29 cellular contexts compared by ENCODE assay signal in genomic region chr10:77185696-77186095, GRCh38.
A peak's percentile ranks its signal among the peaks of the same experiment; 100 is the strongest.
DNase-seq lines count a peak whose midpoint lies in the region; ATAC-seq and TF ChIP-seq lines count a peak whose summit lies in the region.
"Had no signal": no experiment of that assay in that cellular context is flagged by ENCODE, and none has a peak within 500 bp of the region (broad histone marks: within the 10 kb centered on the region; RNA-seq: fewer than 3 reads in every experiment).

No MANE protein-coding gene starts in this region.

- H3K23ac ChIP-seq in trophoblast cell (ENCODE audit: low read length): no peak overlapping the region

- no peak overlapping the region for H3K4ac ChIP-seq in trophoblast cell (ENCODE audit: low read depth, low read length)

- H3K4me3 Mint-ChIP-seq in Caco-2 (ENCODE audit: unreplicated experiment): peak overlapping the region; percentile 42
- H3K4me3 Mint-ChIP-seq: activated CD4-positive, alpha-beta memory T cell treated with anti-CD3 and anti-CD28 coated beads for 36 hours; activated naive CD8-positive, alpha-beta T cell; CD4-positive, CD25-positive, alpha-beta regulatory T cell; nephron progenitor cell; stimulated activated effector memory CD8-positive, alpha-beta T cell treated with anti-CD3 and anti-CD28 coated beads, Interleukin-12 subunit alpha, Interleukin-12 subunit beta, amount 100 ng/mL, for 72 hours; T-helper 1 cell treated with Interleukin-12 subunit alpha and Interleukin-12 subunit beta and Interleukin-4 antibody, amounts not matched to agents 30 μg/mL and 1 μg/mL, for 36 hours had no signal

- peaks cover 4% of the 10 kb centered on the region for H3K79me2 ChIP-seq in trophoblast cell (ENCODE audit: control insufficient read depth, insufficient read depth, low read length, poor library complexity)
- H3K79me2 ChIP-seq: parathyroid adenoma had no signal

- peaks cover 32% of the 10 kb centered on the region for H3K79me1 ChIP-seq in trophoblast cell (ENCODE audit: low read length)

- POLR2A ChIA-PET in Caco-2 (lab: Charles Lee): interaction anchor here (0.5 kb wide), 1 partner anchor 18 kb away, joined by 3 read pairs; no protein-coding TSS in a partner anchor
- POLR2A ChIA-PET in Panc1 (lab: Charles Lee): no interaction called here

- TF ChIP-seq EP300 in gastroesophageal sphincter (IDR thresholded peaks at IDR 0.05): no peak

- no peak overlapping the region for H3K4me2 ChIP-seq in trophoblast cell (ENCODE audit: low read length)
- H3K4me2 ChIP-seq: SK-N-SH had no signal

- no peaks in the 10 kb centered on the region for H3K36me3 ChIP-seq in Caco-2 (ENCODE audit: control insufficient read depth, insufficient read depth, low read length)
- H3K36me3 ChIP-seq in Panc1 (ENCODE audit: control insufficient read depth, insufficient read depth, low read length): no peaks in the 10 kb centered on the region
- H3K36me3 ChIP-seq in gastroesophageal sphincter: no peaks in the 10 kb centered on the region
- peaks cover 4 to 5% of the 10 kb centered on the region in 2 experiments for H3K36me3 ChIP-seq in trophoblast cell (ENCODE audit: control insufficient read depth in 1 of 2, insufficient read depth in 2 of 2, low read length in 2 of 2)

- H3K9ac ChIP-seq in trophoblast cell (ENCODE audit: low read length): no peak overlapping the region
- H3K9ac ChIP-seq: parathyroid adenoma, SK-N-SH had no signal

- H3K14ac ChIP-seq in trophoblast cell (ENCODE audit: low read length): peak overlapping the region; percentile 39

- H4K12ac ChIP-seq in trophoblast cell (ENCODE audit: low read depth, low read length): no peak overlapping the region

- intact Hi-C loops in Caco-2 (cut with micrococcal nuclease; ENCODE audit: unreplicated experiment): loop anchor here (1.0 to 5.0 kb wide), 3 partner anchors 62 to 147 kb away; no protein-coding TSS in a partner anchor
- intact Hi-C loops in Panc1 (cut with micrococcal nuclease; ENCODE audit: unreplicated experiment): no loop called here
- intact Hi-C loops in sciatic nerve (cut with DNase I): no loop called here

- H4K8ac ChIP-seq in trophoblast cell (ENCODE audit: low read depth, low read length): peak overlapping the region; percentile 8

- no peak overlapping the region for H3K18ac ChIP-seq in trophoblast cell (ENCODE audit: low read length)

- CTCF ChIA-PET in Caco-2 (lab: Charles Lee) (interaction anchor here (0.6 to 1.4 kb wide), 4 partner anchors 10 to 526 kb away, joined by 3 to 6 read pairs (median 3); no protein-coding TSS in a partner anchor), Panc1 (lab: Charles Lee) (interaction anchor here (0.7 to 0.8 kb wide), 2 partner anchors 10 to 14 kb away, joined by 4 read pairs; no protein-coding TSS in a partner anchor)

- H2AFZ ChIP-seq in trophoblast cell (ENCODE audit: insufficient read depth, low read length, poor library complexity): no peak overlapping the region
- H2AFZ ChIP-seq: parathyroid adenoma had no signal

- peaks cover 6% of the 10 kb centered on the region for H3K36me3 Mint-ChIP-seq in Caco-2 (ENCODE audit: insufficient read depth, unreplicated experiment)
- H3K36me3 Mint-ChIP-seq: activated CD4-positive, alpha-beta memory T cell treated with anti-CD3 and anti-CD28 coated beads for 36 hours; activated naive CD8-positive, alpha-beta T cell; CD4-positive, CD25-positive, alpha-beta regulatory T cell; stimulated activated effector memory CD8-positive, alpha-beta T cell treated with anti-CD3 and anti-CD28 coated beads, Interleukin-12 subunit alpha, Interleukin-12 subunit beta, amount 100 ng/mL, for 72 hours had no signal

- H3K27ac Mint-ChIP-seq in Caco-2 (ENCODE audit: unreplicated experiment): peak overlapping the region; percentile 78
- H3K27ac Mint-ChIP-seq: activated CD4-positive, alpha-beta memory T cell treated with anti-CD3 and anti-CD28 coated beads for 36 hours; activated naive CD8-positive, alpha-beta T cell; activated T-helper 2 cell treated with anti-CD3 and anti-CD28 coated beads, Interferon-gamma antibody, Interleukin-2, Interleukin-4, amounts not matched to agents 10 μg/mL and 5 μg/mL and 100 μg/mL, durations not matched to agents 14 hours and 24 hours and 36 hours; CD4-positive, CD25-positive, alpha-beta regulatory T cell; nephron progenitor cell; stimulated activated effector memory CD8-positive, alpha-beta T cell treated with anti-CD3 and anti-CD28 coated beads, Interleukin-12 subunit alpha, Interleukin-12 subunit beta, amount 100 ng/mL, for 72 hours; T-helper 1 cell treated with Interleukin-12 subunit alpha and Interleukin-12 subunit beta and Interleukin-4 antibody, amounts not matched to agents 30 μg/mL and 1 μg/mL, for 36 hours had no signal

- ATAC-seq in Panc1 (no peak), gastroesophageal sphincter (no peak), sciatic nerve (no peak), HG03039 (IDR thresholded peaks at IDR 0.05; ENCODE audit: unreplicated experiment) (no peak), GM21717 (IDR thresholded peaks at IDR 0.05; ENCODE audit: unreplicated experiment) (no peak)
- ATAC-seq: right cardiac atrium; stimulated activated effector memory CD8-positive, alpha-beta T cell treated with anti-CD3 and anti-CD28 coated beads, Interleukin-12 subunit alpha, Interleukin-12 subunit beta, amount 100 ng/mL, for 72 hours had no signal

- H3K4me1 Mint-ChIP-seq in Caco-2 (ENCODE audit: low read depth, unreplicated experiment): peaks cover 32% of the 10 kb centered on the region
- H3K4me1 Mint-ChIP-seq: CD4-positive, CD25-positive, alpha-beta regulatory T cell; stimulated activated effector memory CD8-positive, alpha-beta T cell treated with anti-CD3 and anti-CD28 coated beads, Interleukin-12 subunit alpha, Interleukin-12 subunit beta, amount 100 ng/mL, for 72 hours had no signal

- no peak overlapping the region for H2BK5ac ChIP-seq in trophoblast cell (ENCODE audit: low read depth, low read length, poor library complexity)

- no peaks in the 10 kb centered on the region for H3K9me3 Mint-ChIP-seq in Caco-2 (ENCODE audit: unreplicated experiment)
- H3K9me3 Mint-ChIP-seq: activated CD4-positive, alpha-beta memory T cell treated with anti-CD3 and anti-CD28 coated beads for 36 hours; activated T-helper 2 cell treated with anti-CD3 and anti-CD28 coated beads, Interferon-gamma antibody, Interleukin-2, Interleukin-4, amounts not matched to agents 10 μg/mL and 5 μg/mL and 100 μg/mL, durations not matched to agents 14 hours and 24 hours and 36 hours; nephron progenitor cell; stimulated activated effector memory CD8-positive, alpha-beta T cell treated with anti-CD3 and anti-CD28 coated beads, Interleukin-12 subunit alpha, Interleukin-12 subunit beta, amount 100 ng/mL, for 72 hours; T-helper 1 cell treated with Interleukin-12 subunit alpha and Interleukin-12 subunit beta and Interleukin-4 antibody, amounts not matched to agents 30 μg/mL and 1 μg/mL, for 36 hours had no signal

- H3K27ac ChIP-seq in Panc1 (ENCODE audit: low read length) (no peak overlapping the region), gastroesophageal sphincter (peak overlapping the region; percentile 7 to 72 (median 67)), trophoblast cell (ENCODE audit: low read depth, low read length) (peak overlapping the region; percentile 22)
- H3K27ac ChIP-seq: parathyroid adenoma had no signal

- H3K27me3 ChIP-seq in Caco-2 (replicated peaks; ENCODE audit: control insufficient read depth, insufficient read depth, low read length): no peaks in the 10 kb centered on the region
- H3K27me3 ChIP-seq in Panc1 (ENCODE audit: control insufficient read depth, insufficient read depth, low read length): no peaks in the 10 kb centered on the region
- no peaks in the 10 kb centered on the region for H3K27me3 ChIP-seq in gastroesophageal sphincter
- no peaks in the 10 kb centered on the region for H3K27me3 ChIP-seq in trophoblast cell (ENCODE audit: insufficient read depth, low read length)

- H2AK5ac ChIP-seq in trophoblast cell (ENCODE audit: low read length): peak overlapping the region; percentile 6

- H3K4me3 ChIP-seq in Caco-2 (ENCODE audit: low read depth, low read length) (no peak overlapping the region), Panc1 (ENCODE audit: low read depth in 2 of 2, low read length in 2 of 2) (no peak overlapping the region), gastroesophageal sphincter (no peak overlapping the region), trophoblast cell (ENCODE audit: low read depth, low read length) (no peak overlapping the region)

- DNase-seq in Caco-2 (peak; percentile 60 to 67), Panc1 (ENCODE audit: low read depth, low spot score) (no peak), trophoblast cell (no peak), NCI-H2196 (lab: John Stamatoyannopoulos, UW; ENCODE audit: unreplicated experiment) (no peak), sciatic nerve (ENCODE audit: low spot score) (no peak)
- DNase-seq: activated CD4-positive, alpha-beta memory T cell treated with anti-CD3 and anti-CD28 coated beads for 36 hours; activated CD4-positive, CD25-positive, alpha-beta regulatory T cell treated with anti-CD3 and anti-CD28 coated beads, Interleukin-2, amount 50 U/mL, for 72 hours; activated CD8-positive, alpha-beta memory T cell treated with anti-CD3 and anti-CD28 coated beads, Interleukin-2, amount 50 U/mL, for 4 hours; aorta; CD4-positive, CD25-positive, alpha-beta regulatory T cell; DMS 273 treated with DMSO at 0.1 percent for 48 hours; NCI-H1092 treated with DMSO at 0.1 percent for 48 hours; NCI-H187 treated with DMSO at 0.1 percent for 48 hours; NCI-H345; NCI-H82; nephron progenitor cell; right cardiac atrium; SK-N-SH; stimulated activated CD4-positive, alpha-beta T cell treated with anti-CD3 and anti-CD28 coated beads, Interleukin-12 subunit alpha, Interleukin-12 subunit beta, amount 100 ng/mL, for 4 hours; stimulated activated CD4-positive, alpha-beta T cell treated with anti-CD3 and anti-CD28 coated beads, Interleukin-4, amount 100 ng/mL, for 24 hours; substantia nigra had no signal

- BruUV-seq in Caco-2 (replicated peaks; lab: Mats Ljungman, UMichigan) (no TSS peak), Panc1 (replicated peaks; lab: Mats Ljungman, UMichigan) (no TSS peak)

- H3K9me3 ChIP-seq in Caco-2 (no peaks in the 10 kb centered on the region), Panc1 (ENCODE audit: control insufficient read depth, insufficient read depth, low read depth, low read length) (no peaks in the 10 kb centered on the region), gastroesophageal sphincter (no peaks in the 10 kb centered on the region), trophoblast cell (ENCODE audit: insufficient read depth, low read depth, low read length) (no peaks in the 10 kb centered on the region)
- H3K9me3 ChIP-seq: SK-N-SH had no signal

- in situ Hi-C loops in Panc1 (cut with HindIII; ENCODE audit: low pct_unique_long_range_greater_than_20kb, low sequenced_read_pairs): no loop called here

- WGBS in gastroesophageal sphincter (ENCODE audit: low coverage in 1 of 2), 2 donors: 0 to 47% methylated on average over 1 to 2 of the region's 2 CpGs
- WGBS in trophoblast cell (ENCODE audit: extremely low coverage, insufficient coverage, insufficient read length): no CpG with 5 or more reads among the region's 2 CpGs

- H2BK120ac ChIP-seq in trophoblast cell (ENCODE audit: insufficient read depth, low read length, poor library complexity): peak overlapping the region; percentile 20

- H4K91ac ChIP-seq in trophoblast cell (ENCODE audit: low read depth, low read length): peak overlapping the region; percentile 60

- H3K4me1 ChIP-seq in Caco-2: peaks cover 39% of the 10 kb centered on the region
- 0 out of 2 replicates have a peak, but pooled peaks cover 2% of the 10 kb centered on the region for H3K4me1 ChIP-seq in Panc1 (ENCODE audit: control insufficient read depth, insufficient read depth, low read length)
- peaks cover 0 to 74% (median 9%) of the 10 kb centered on the region in 3 donors for H3K4me1 ChIP-seq in gastroesophageal sphincter
- peaks cover 16 to 24% of the 10 kb centered on the region in 2 experiments for H3K4me1 ChIP-seq in trophoblast cell (ENCODE audit: control insufficient read depth in 1 of 2, insufficient read depth in 2 of 2, low read length in 2 of 2)
- H3K4me1 ChIP-seq: parathyroid adenoma had no signal

- TF ChIP-seq CTCF in Caco-2 (IDR thresholded peaks at IDR 0.05; ENCODE audit: insufficient read depth in 1 of 2, low read depth in 1 of 2, low read length in 1 of 2, severe bottlenecking in 1 of 2, unreplicated experiment in 1 of 2) (peak in 1 of 2 experiments; percentile 39), Panc1 (IDR thresholded peaks at IDR 0.05) (peak; percentile 20; the same call in 1 of the 2 replicates), gastroesophageal sphincter (IDR thresholded peaks at IDR 0.05) (peak in 1 of 4 experiments; percentile 9)

- peak overlapping the region; percentile 50 for H2BK12ac ChIP-seq in trophoblast cell (ENCODE audit: low read length)

- H3K27me3 Mint-ChIP-seq in Caco-2 (ENCODE audit: insufficient read depth, unreplicated experiment): no peaks in the 10 kb centered on the region
- H3K27me3 Mint-ChIP-seq: CD4-positive, CD25-positive, alpha-beta regulatory T cell had no signal

- no peak for TF ChIP-seq POLR2A in gastroesophageal sphincter (IDR thresholded peaks at IDR 0.05)

Comparison
In these comparisons a context has a peak if more than half of its experiments do, and no peak if none do; other contexts are left out.
1. DNase-seq: peak in Caco-2 (2 of 2); none in Panc1 (single experiment), trophoblast cell (0 of 2), NCI-H2196 (single experiment) and sciatic nerve (single experiment).